32 cellular contexts compared by ENCODE assay signal in the genomic region with DNA sequence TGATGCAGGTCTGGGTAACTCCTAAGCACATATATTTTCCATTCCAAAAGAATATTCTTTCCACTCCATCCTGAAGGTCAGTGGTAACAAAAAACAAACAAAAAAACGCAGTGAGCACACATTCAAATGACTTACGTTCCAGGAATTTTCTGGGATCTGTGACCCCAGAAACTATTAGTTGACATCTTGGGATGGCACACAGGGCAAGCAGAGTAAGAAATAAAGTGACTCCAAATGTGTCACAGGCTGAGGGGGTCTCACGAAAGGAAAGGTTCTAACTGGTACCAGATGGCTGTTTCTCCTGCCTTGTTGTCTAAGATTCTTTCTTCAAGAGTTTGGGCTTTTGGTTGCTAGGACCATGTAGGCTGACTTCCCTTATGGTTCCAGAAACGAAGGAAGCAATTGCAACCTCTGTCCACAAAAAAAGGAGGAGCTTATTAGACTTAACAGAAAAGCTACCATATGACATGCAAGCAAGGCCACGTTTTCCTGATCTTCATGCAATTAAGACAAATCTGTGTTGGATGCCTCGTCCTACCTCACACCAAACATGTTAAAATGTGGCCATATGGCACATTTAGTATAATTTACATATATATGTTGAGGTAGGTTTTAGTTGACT. TPM values are rescaled to one million over a fixed set of nuclear protein-coding genes. Genes with fewer than 3 reads are reported as not detected.
A peak's percentile ranks its signal among the peaks of the same experiment; 100 is the strongest.
DNase-seq lines count a peak whose midpoint lies in the region; ATAC-seq and TF ChIP-seq lines count a peak whose summit lies in the region.
"Had no signal": no experiment of that assay in that cellular context is flagged by ENCODE, and none has a peak within 500 bp of the region (broad histone marks: within the 10 kb centered on the region; RNA-seq: fewer than 3 reads in every experiment).

No MANE protein-coding gene starts in this region.

- peaks cover 8% of the 10 kb centered on the region for H3K36me3 Mint-ChIP-seq in activated naive CD8-positive, alpha-beta T cell treated with anti-CD3 and anti-CD28 coated beads, Interleukin-2, amount 50 U/mL, for 24 hours (ENCODE audit: low read depth)
- H3K36me3 Mint-ChIP-seq in activated naive CD8-positive, alpha-beta T cell treated with anti-CD3 and anti-CD28 coated beads for 36 hours = peaks cover 10% of the 10 kb centered on the region
- H3K36me3 Mint-ChIP-seq: CD14-positive monocyte had no signal

- H3K4me3 ChIP-seq in SJSA1 (no peak overlapping the region), right atrium auricular region (no peak overlapping the region)
- H3K4me3 ChIP-seq: body of pancreas, heart right ventricle, lung, mucosa of descending colon, pancreas, thyroid gland, vagina had no signal

- H3K9me3 Mint-ChIP-seq in activated naive CD8-positive, alpha-beta T cell treated with anti-CD3 and anti-CD28 coated beads, Interleukin-2, amount 50 U/mL, for 24 hours = peaks cover 25% of the 10 kb centered on the region
- peaks cover 16% of the 10 kb centered on the region for H3K9me3 Mint-ChIP-seq in activated naive CD8-positive, alpha-beta T cell treated with anti-CD3 and anti-CD28 coated beads for 36 hours

- peaks cover 25% of the 10 kb centered on the region for H3K4me1 Mint-ChIP-seq in activated naive CD8-positive, alpha-beta T cell treated with anti-CD3 and anti-CD28 coated beads, Interleukin-2, amount 50 U/mL, for 24 hours
- peaks cover 32% of the 10 kb centered on the region for H3K4me1 Mint-ChIP-seq in activated naive CD8-positive, alpha-beta T cell treated with anti-CD3 and anti-CD28 coated beads for 36 hours

- H3K27ac ChIP-seq in SJSA1 = peak overlapping the region; percentile 72
- no peak overlapping the region for H3K27ac ChIP-seq in right atrium auricular region
- H3K27ac ChIP-seq: body of pancreas, pancreas, thyroid gland, vagina had no signal

- H3K27me3 Mint-ChIP-seq in activated naive CD8-positive, alpha-beta T cell treated with anti-CD3 and anti-CD28 coated beads, Interleukin-2, amount 50 U/mL, for 24 hours = peaks cover 21% of the 10 kb centered on the region
- H3K27me3 Mint-ChIP-seq in activated naive CD8-positive, alpha-beta T cell treated with anti-CD3 and anti-CD28 coated beads for 36 hours = peaks cover 24% of the 10 kb centered on the region

- peak overlapping the region; percentile 85 for H3K27ac Mint-ChIP-seq in activated naive CD8-positive, alpha-beta T cell treated with anti-CD3 and anti-CD28 coated beads, Interleukin-2, amount 50 U/mL, for 24 hours
- no peak overlapping the region for H3K27ac Mint-ChIP-seq in activated naive CD8-positive, alpha-beta T cell treated with anti-CD3 and anti-CD28 coated beads for 36 hours
- H3K27ac Mint-ChIP-seq: activated CD8-positive, alpha-beta T cell treated with anti-CD3 and anti-CD28 coated beads, Interleukin-2, amount 10 ng/mL, durations not matched to agents 7 days and 5 days had no signal

- H3K9me3 ChIP-seq in SJSA1 (replicated peaks) (peaks cover 4% of the 10 kb centered on the region; the same call in 1 of the 2 replicates), right atrium auricular region (no peaks in the 10 kb centered on the region)
- H3K9me3 ChIP-seq: body of pancreas, mucosa of descending colon, pancreas, thyroid gland, vagina had no signal

- no peak for ATAC-seq in activated naive CD8-positive, alpha-beta T cell treated with anti-CD3 and anti-CD28 coated beads, Interleukin-2, amount 50 U/mL, for 24 hours
- ATAC-seq: activated CD8-positive, alpha-beta T cell treated with anti-CD3 and anti-CD28 coated beads, Interleukin-2, amount 10 ng/mL, durations not matched to agents 7 days and 5 days; body of pancreas; HepG2; mucosa of descending colon; pancreas had no signal

- H3K27me3 ChIP-seq in SJSA1 (replicated peaks) (no peaks in the 10 kb centered on the region), right atrium auricular region (no peaks in the 10 kb centered on the region)
- H3K27me3 ChIP-seq: body of pancreas, pancreas, thyroid gland, vagina had no signal

- no peak overlapping the region for H3K4me3 Mint-ChIP-seq in activated naive CD8-positive, alpha-beta T cell treated with anti-CD3 and anti-CD28 coated beads, Interleukin-2, amount 50 U/mL, for 24 hours
- H3K4me3 Mint-ChIP-seq in activated naive CD8-positive, alpha-beta T cell treated with anti-CD3 and anti-CD28 coated beads for 36 hours = no peak overlapping the region
- H3K4me3 Mint-ChIP-seq: activated CD8-positive, alpha-beta T cell treated with anti-CD3 and anti-CD28 coated beads, Interleukin-2, amount 10 ng/mL, durations not matched to agents 7 days and 5 days; CD14-positive monocyte had no signal

- H3K4me1 ChIP-seq in SJSA1 (replicated peaks) (peaks cover 24% of the 10 kb centered on the region), right atrium auricular region (no peaks in the 10 kb centered on the region)
- H3K4me1 ChIP-seq: body of pancreas, pancreas, thyroid gland, vagina had no signal

- H3K36me3 ChIP-seq in SJSA1 = no peaks in the 10 kb centered on the region
- H3K36me3 ChIP-seq in right atrium auricular region = no peaks in the 10 kb centered on the region
- H3K36me3 ChIP-seq: heart right ventricle, pancreas, thyroid gland, vagina had no signal

- no peak for DNase-seq in activated naive CD8-positive, alpha-beta T cell treated with anti-CD3 and anti-CD28 coated beads, Interleukin-2, amount 50 U/mL, for 24 hours
- DNase-seq in activated naive CD8-positive, alpha-beta T cell treated with anti-CD3 and anti-CD28 coated beads for 36 hours = no peak
- DNase-seq in SJSA1 (ENCODE audit: low read depth in 1 of 2, low spot score in 2 of 2) (peak in 1 of 2 experiments; percentile 47), fibroblast of gingiva (ENCODE audit: low read depth) (peak; percentile 94), DMS153 (lab: John Stamatoyannopoulos, UW) (no peak), MV-4-11 (lab: John Stamatoyannopoulos, UW) (no peak), SW480 (ENCODE audit: low spot score) (no peak), right atrium auricular region (ENCODE audit: low spot score) (no peak)
- DNase-seq: activated CD4-positive, CD25-positive, alpha-beta regulatory T cell treated with anti-CD3 and anti-CD28 coated beads, Interleukin-2, amount 50 U/mL, for 72 hours; activated CD8-positive, alpha-beta T cell treated with anti-CD3 and anti-CD28 coated beads, Interleukin-2, amount 10 ng/mL, durations not matched to agents 7 days and 5 days; activated gamma-delta T cell; body of pancreas; GOT3; heart right ventricle; mucosa of descending colon; NCI-H1048; NCI-H187 treated with DMSO at 0.1 percent for 48 hours; NCI-H2171 treated with DMSO at 0.1 percent for 48 hours; NCI-H524; NK-92 treated with Interleukin-12 subunit alpha and Interleukin-12 subunit beta, amount 100 ng/mL, for 24 hours; pancreas; retina; SHP77 treated with DMSO at 0.1 percent for 48 hours; small intestine; stimulated activated CD8-positive, alpha-beta memory T cell treated with anti-CD3 and anti-CD28 coated beads, Interleukin-4, amount 100 ng/mL, for 48 hours; stimulated activated naive CD8-positive, alpha-beta T cell treated with anti-CD3 and anti-CD28 coated beads, Interleukin-15, amount 100 ng/mL, for 72 hours; T-helper 1 cell; thyroid gland had no signal

- no peak for TF ChIP-seq CTCF in right atrium auricular region (IDR thresholded peaks at IDR 0.05)

RNA-seq across cellular contexts. Expression of a gene that starts 32.7 kb away (rescaled TPM):
- under 1 TPM; 0.47 to 0.62 TPM for total RNA-seq in activated naive CD8-positive, alpha-beta T cell treated with anti-CD3 and anti-CD28 coated beads for 36 hours
- total RNA-seq in SJSA1 (2014; rRNA removed; shearing (Covaris generic)) = 0.39 and 0.97 TPM in 2 replicates
- total RNA-seq in right atrium auricular region = 10 to 100 TPM; 14.6 to 46.0 TPM
